ENCODE assay signal across 26 cellular contexts in genomic region chr16:6692874-6693273, GRCh38.
"Had no signal": no experiment of that assay in that cellular context is flagged by ENCODE, and none has a peak within 500 bp of the region (broad histone marks: within the 10 kb centered on the region; RNA-seq: fewer than 3 reads in every experiment).

No MANE protein-coding gene starts in this region.

- H3K27ac ChIP-seq: coronary artery, dorsolateral prefrontal cortex, epithelial cell of prostate, foreskin keratinocyte, gastroesophageal sphincter, heart left ventricle, left lung, lower lobe of right lung had no signal

- H3K36me3 ChIP-seq: gastroesophageal sphincter, heart left ventricle, left lung, lower lobe of right lung had no signal

- H3K27me3 Mint-ChIP-seq: effector memory CD8-positive, alpha-beta T cell; naive B cell had no signal

- DNase-seq: dermis blood vessel endothelial cell; dorsolateral prefrontal cortex; effector CD4-positive, alpha-beta T cell; effector memory CD8-positive, alpha-beta T cell; endodermal cell; erythroblast; foreskin keratinocyte; heart left ventricle; hippocampal formation; left cardiac atrium; left lung; left ventricle myocardium superior; lower lobe of right lung; mesenchymal stem cell; mucosa of descending colon; naive B cell had no signal

- FAIRE-seq: colon, endometrium, frontal cortex, islet of Langerhans, keratinocyte had no signal

- H3K9me3 ChIP-seq: gastroesophageal sphincter, left lung, lower lobe of right lung, mucosa of descending colon had no signal

- H3K4me1 Mint-ChIP-seq: mesothelial cell of epicardium, naive B cell had no signal

- H3K27me3 ChIP-seq: dorsolateral prefrontal cortex, foreskin keratinocyte, gastroesophageal sphincter, heart left ventricle, left lung had no signal

- H3K36me3 Mint-ChIP-seq: mesothelial cell of epicardium, naive B cell had no signal

- H3K4me1 ChIP-seq: foreskin keratinocyte, gastroesophageal sphincter, heart left ventricle, left lung, lower lobe of right lung had no signal

- H3K4me3 ChIP-seq: coronary artery, dorsolateral prefrontal cortex, gastroesophageal sphincter, heart left ventricle, left lung, lower lobe of right lung, mucosa of descending colon had no signal

- H3K27ac Mint-ChIP-seq: effector memory CD8-positive, alpha-beta T cell; endodermal cell; mesothelial cell of epicardium; naive B cell had no signal

- H3K4me3 Mint-ChIP-seq: effector memory CD8-positive, alpha-beta T cell; endodermal cell; mesothelial cell of epicardium; naive B cell had no signal

- ATAC-seq: effector memory CD8-positive, alpha-beta T cell; esophagus mucosa; foreskin keratinocyte; gastroesophageal sphincter; heart left ventricle; left cardiac atrium; left lung; left ventricle myocardium superior; lower lobe of right lung; mucosa of descending colon had no signal
